Comparison of ENCODE assay signal across 1 cellular context in genomic region chr11:91960770-91961169, GRCh38.
TF ChIP-seq lines count a peak whose summit lies in the region.

No MANE protein-coding gene starts in this region.

TF ChIP-seq in K562, 482 proteins besides CTCF, POLR2A, EP300 and RAD21 (continued from another document):
- TF ChIP-seq PBX2 (CRISPR knock-in tag; IDR thresholded peaks at IDR 0.05; ENCODE audit: low read depth) (no peak), PBX2 (tag; conservative IDR thresholded peaks at IDR 0.05; ENCODE audit: low read depth) (no peak), ZNF280B (CRISPR knock-in tag; IDR thresholded peaks at IDR 0.05) (0 out of 2 replicates have a peak, but pooled peaks have one; percentile 40), RB1 (IDR thresholded peaks at IDR 0.05; ENCODE audit: low read depth) (no peak), NFIC (IDR thresholded peaks at IDR 0.05) (no peak), ZNF263 (CRISPR knock-in tag; IDR thresholded peaks at IDR 0.05; ENCODE audit: borderline replicate concordance) (no peak), BCL6 (CRISPR knock-in tag; IDR thresholded peaks at IDR 0.05) (no peak), PHF21A (IDR thresholded peaks at IDR 0.05; ENCODE audit: borderline replicate concordance, low read depth) (no peak), TRIM28 (IDR thresholded peaks at IDR 0.05) (peak; percentile 87), TSHZ1 (CRISPR knock-in tag; IDR thresholded peaks at IDR 0.05) (no peak), GTF2B (IDR thresholded peaks at IDR 0.05; ENCODE audit: extremely low read depth, insufficient read length) (no peak), SMAD2 (IDR thresholded peaks at IDR 0.05; ENCODE audit: low read depth, low read length) (no peak), YBX1 (IDR thresholded peaks at IDR 0.05) (no peak), ZNF717 (CRISPR knock-in tag; IDR thresholded peaks at IDR 0.05) (no peak), ELF4 (CRISPR knock-in tag; IDR thresholded peaks at IDR 0.05) (no peak), ZFPM2 (CRISPR knock-in tag; IDR thresholded peaks at IDR 0.05) (no peak), ZKSCAN8 (CRISPR knock-in tag; IDR thresholded peaks at IDR 0.05) (no peak), ZNF668 (CRISPR knock-in tag; IDR thresholded peaks at IDR 0.05) (no peak)
- TF ChIP-seq, protein P1, sequence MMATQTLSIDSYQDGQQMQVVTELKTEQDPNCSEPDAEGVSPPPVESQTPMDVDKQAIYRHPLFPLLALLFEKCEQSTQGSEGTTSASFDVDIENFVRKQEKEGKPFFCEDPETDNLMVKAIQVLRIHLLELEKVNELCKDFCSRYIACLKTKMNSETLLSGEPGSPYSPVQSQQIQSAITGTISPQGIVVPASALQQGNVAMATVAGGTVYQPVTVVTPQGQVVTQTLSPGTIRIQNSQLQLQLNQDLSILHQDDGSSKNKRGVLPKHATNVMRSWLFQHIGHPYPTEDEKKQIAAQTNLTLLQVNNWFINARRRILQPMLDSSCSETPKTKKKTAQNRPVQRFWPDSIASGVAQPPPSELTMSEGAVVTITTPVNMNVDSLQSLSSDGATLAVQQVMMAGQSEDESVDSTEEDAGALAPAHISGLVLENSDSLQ (IDR thresholded peaks at IDR 0.05): no peak
- TF ChIP-seq, protein P2, sequence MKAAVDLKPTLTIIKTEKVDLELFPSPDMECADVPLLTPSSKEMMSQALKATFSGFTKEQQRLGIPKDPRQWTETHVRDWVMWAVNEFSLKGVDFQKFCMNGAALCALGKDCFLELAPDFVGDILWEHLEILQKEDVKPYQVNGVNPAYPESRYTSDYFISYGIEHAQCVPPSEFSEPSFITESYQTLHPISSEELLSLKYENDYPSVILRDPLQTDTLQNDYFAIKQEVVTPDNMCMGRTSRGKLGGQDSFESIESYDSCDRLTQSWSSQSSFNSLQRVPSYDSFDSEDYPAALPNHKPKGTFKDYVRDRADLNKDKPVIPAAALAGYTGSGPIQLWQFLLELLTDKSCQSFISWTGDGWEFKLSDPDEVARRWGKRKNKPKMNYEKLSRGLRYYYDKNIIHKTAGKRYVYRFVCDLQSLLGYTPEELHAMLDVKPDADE (conservative IDR thresholded peaks at IDR 0.05; ENCODE audit: control insufficient read depth, low read depth, low read length): no peak
TF ChIP-seq in K562: peak in this region for 8.
